30 cellular contexts compared by ENCODE assay signal in the genomic region with DNA sequence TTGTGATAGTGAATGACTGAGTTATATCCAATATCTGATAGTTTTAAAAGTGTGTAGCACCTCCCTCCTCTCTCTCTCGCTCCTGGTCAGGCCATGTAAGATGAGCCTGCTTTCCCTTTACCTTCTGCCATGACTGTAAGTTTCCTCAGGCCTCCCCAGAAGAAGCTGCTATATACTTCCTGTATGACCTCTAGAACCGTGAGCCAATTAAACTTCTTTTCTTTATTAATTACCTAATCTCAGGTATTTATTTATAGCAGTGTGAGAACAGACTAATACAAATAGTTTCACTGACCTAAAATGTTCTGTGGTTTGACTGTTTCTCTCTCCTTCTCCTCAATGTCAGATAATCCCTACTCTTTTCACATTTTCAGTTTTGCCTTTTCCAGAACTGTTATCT.
"Had no signal": no experiment of that assay in that cellular context is flagged by ENCODE, and none has a peak within 500 bp of the region (broad histone marks: within the 10 kb centered on the region; RNA-seq: fewer than 3 reads in every experiment).

No MANE protein-coding gene starts in this region.

- H2AFZ ChIP-seq: PC-9 had no signal

- H3K27me3 ChIP-seq: SJCRH30 had no signal

- H3K4me2 ChIP-seq: PC-9 had no signal

- FAIRE-seq: bronchial epithelial cell had no signal

- H3K4me3 ChIP-seq: PC-9, SJCRH30, SK-N-MC had no signal

- H3K36me3 ChIP-seq: SJCRH30 had no signal

- DNase-seq: activated CD4-positive, alpha-beta T cell treated with anti-CD3 and anti-CD28 coated beads for 36 hours; activated CD4-positive, alpha-beta T cell treated with anti-CD3 and anti-CD28 coated beads, Interleukin-2, amount 10 ng/mL, durations not matched to agents 7 days and 5 days; activated CD4-positive, alpha-beta T cell treated with anti-CD3 and anti-CD28 coated beads, Interleukin-2, amount 50 U/mL, for 48 hours; activated CD8-positive, alpha-beta T cell treated with anti-CD3 and anti-CD28 coated beads, Interleukin-2, amount 10 ng/mL, durations not matched to agents 7 days and 5 days; activated effector memory CD4-positive, alpha-beta T cell treated with Interleukin-2 at 50 U/mL for 16 hours; activated naive CD4-positive, alpha-beta T cell treated with anti-CD3 and anti-CD28 coated beads, Interleukin-2, amount 10 ng/mL, durations not matched to agents 7 days and 5 days; activated naive CD8-positive, alpha-beta T cell treated with anti-CD3 and anti-CD28 coated beads, Interleukin-2, amount 50 U/mL, for 24 hours; activated T-cell treated with anti-CD3 and anti-CD28 coated beads for 4 hours; activated T-cell treated with anti-CD3 and anti-CD28 coated beads, Interleukin-2, amount 50 U/mL, for 4 hours; anterior cingulate cortex; caudate nucleus; cerebellar nuclear complex; Karpas-422; NCI-H1048; NCI-H1105 treated with DMSO at 0.1 percent for 48 hours; NCI-H1436; NCI-H1694; NCI-H1930; NCI-H2081 treated with DMSO at 0.1 percent for 48 hours; NCI-H226; NCI-H446 treated with DMSO at 0.1 percent for 48 hours; NCI-H524 treated with DMSO at 0.1 percent for 48 hours; NCI-H748 treated with DMSO at 0.1 percent for 48 hours; PC-9; SHP77; SJCRH30 had no signal

- H3K4me1 ChIP-seq: SJCRH30 had no signal

- ATAC-seq: activated CD4-positive, alpha-beta T cell treated with anti-CD3 and anti-CD28 coated beads for 36 hours; activated CD4-positive, CD25-positive, alpha-beta regulatory T cell treated with anti-CD3 and anti-CD28 coated beads, Interleukin-2, amount 50 U/mL, for 24 hours; activated CD8-positive, alpha-beta T cell treated with anti-CD3 and anti-CD28 coated beads, Interleukin-2, amount 10 ng/mL, durations not matched to agents 7 days and 5 days; activated naive CD8-positive, alpha-beta T cell treated with anti-CD3 and anti-CD28 coated beads, Interleukin-2, amount 50 U/mL, for 24 hours; activated T-cell treated with anti-CD3 and anti-CD28 coated beads, Interleukin-2, amount 50 U/mL, for 4 hours; WTC11 had no signal

- H3K9me3 ChIP-seq: SJCRH30 had no signal

- H3K27ac ChIP-seq: PC-9, SJCRH30, SK-N-MC had no signal
